12 cellular contexts compared by ENCODE assay signal in genomic region chrX:71784348-71784983, GRCh38. TPM values are rescaled to one million over a fixed set of nuclear protein-coding genes. Genes with fewer than 3 reads are reported as not detected.
DNase-seq lines count a peak whose midpoint lies in the region; ATAC-seq, FAIRE-seq and TF ChIP-seq lines count a peak whose summit lies in the region.
"Not testable (repeated sequence)": the region's sequence is repeated elsewhere in the genome, so short reads cannot be mapped to it uniquely, and the experiment has no call there.
"Had no signal": no experiment of that assay in that cellular context is flagged by ENCODE, and none has a peak within 500 bp of the region (broad histone marks: within the 10 kb centered on the region; RNA-seq: fewer than 3 reads in every experiment).

No MANE protein-coding gene starts in this region.

- not testable (repeated sequence) for H3K9me3 Mint-ChIP-seq in T-cell

- TF ChIP-seq CTCF in GM12878 (IDR thresholded peaks at IDR 0.05 in 2 of 3, conservative IDR thresholded peaks at IDR 0.05 in 1 of 3; ENCODE audit: control insufficient read depth in 2 of 3, extremely low read depth in 1 of 3, insufficient read depth in 1 of 3, low read depth in 3 of 3, low read length in 3 of 3); lung (IDR thresholded peaks at IDR 0.05; ENCODE audit: control extremely low read depth, extremely low read depth): not testable (repeated sequence)

- not testable (repeated sequence) for FAIRE-seq in GM12878 (lab: Jason Lieb, UNC)

- H3K27ac Mint-ChIP-seq in T-cell: not testable (repeated sequence)

- not testable (repeated sequence) for H3K4me1 ChIP-seq in GM12878 (ENCODE audit: control insufficient read depth, insufficient read depth, low read length); lung (ENCODE audit: control insufficient read depth in 2 of 2, insufficient read depth in 2 of 2, low read length in 2 of 2)

- intact Hi-C loops in GM12878 (cut with micrococcal nuclease; ENCODE audit: unreplicated experiment): not testable (repeated sequence)

- H3K27me3 ChIP-seq in GM12878 (replicated peaks in 1 of 2; ENCODE audit: control insufficient read depth in 2 of 2, insufficient read depth in 2 of 2, low read length in 1 of 2); lung (ENCODE audit: control insufficient read depth, insufficient read depth): not testable (repeated sequence)

- not testable (repeated sequence) for H4K20me1 ChIP-seq in GM12878 (ENCODE audit: control insufficient read depth, insufficient read depth)

- POLR2A ChIA-PET in T-cell (lab: Charles Lee); GM12878 (lab: Charles Lee): not testable (repeated sequence)

- ATAC-seq in GM18511 (IDR thresholded peaks at IDR 0.05; ENCODE audit: unreplicated experiment): peak; percentile 85
- peak; percentile 64 for ATAC-seq in GM21360 (IDR thresholded peaks at IDR 0.05; ENCODE audit: unreplicated experiment)
- peak; percentile 81 for ATAC-seq in HG02678 (IDR thresholded peaks at IDR 0.05; ENCODE audit: unreplicated experiment)
- ATAC-seq in HG03097 (IDR thresholded peaks at IDR 0.05; ENCODE audit: low FRiP score, unreplicated experiment): peak; percentile 45
- peak; percentile 48 to 61 (median 52) for ATAC-seq in T-cell (replicated peaks in 1 of 4)
- peak; percentile 90 for ATAC-seq in GM12878
- ATAC-seq in lung (ENCODE audit: insufficient read depth, low FRiP score): peak; percentile 63

- not testable (repeated sequence) for H3K4me3 ChIP-seq in GM12878, lung

- H3K36me3 ChIP-seq in GM12878 (ENCODE audit: control insufficient read depth in 2 of 2, insufficient read depth in 2 of 2, low read length in 1 of 2); lung (ENCODE audit: control insufficient read depth in 2 of 2, insufficient read depth in 2 of 2, low read length in 2 of 2): not testable (repeated sequence)

- not testable (repeated sequence) for H3K9me3 ChIP-seq in GM12878 (replicated peaks; ENCODE audit: control insufficient read depth, insufficient read depth, low read length); lung (ENCODE audit: control insufficient read depth in 2 of 2, insufficient read depth in 1 of 2, low read length in 1 of 2)

- not testable (repeated sequence) for H3K9ac ChIP-seq in GM12878 (ENCODE audit: control insufficient read depth, insufficient read depth, low read length)

- not testable (repeated sequence) for H3K36me3 Mint-ChIP-seq in T-cell

- BruUV-seq in GM12878 (replicated peaks; lab: Mats Ljungman, UMichigan): not testable (repeated sequence)

- not testable (repeated sequence) for TF ChIP-seq RAD21 in GM12878 (IDR thresholded peaks at IDR 0.05; ENCODE audit: insufficient read depth, low read depth, low read length)

- not testable (repeated sequence) for H3K4me3 Mint-ChIP-seq in T-cell

- H3K27me3 Mint-ChIP-seq in T-cell: not testable (repeated sequence)

- SMC1A ChIA-PET in GM12878 (lab: Charles Lee; ENCODE audit: uncharacterized antibody, unreplicated experiment): not testable (repeated sequence)

- not testable (repeated sequence) for TF ChIP-seq POLR2A in GM12878 (IDR thresholded peaks at IDR 0.05; ENCODE audit: low read depth, low read length)

- not testable (repeated sequence) for H3K4me1 Mint-ChIP-seq in T-cell

- RAD21 ChIA-PET in GM12878 (lab: Charles Lee; ENCODE audit: unreplicated experiment): not testable (repeated sequence)

- not testable (repeated sequence) for H2AFZ ChIP-seq in GM12878 (ENCODE audit: control insufficient read depth, low read depth, low read length)

- H3K27ac ChIP-seq in GM12878 (ENCODE audit: control insufficient read depth, insufficient read depth); lung (ENCODE audit: low read depth in 1 of 2, low read length in 1 of 2): not testable (repeated sequence)

- TF ChIP-seq EP300 in GM12878 (IDR thresholded peaks at IDR 0.05; ENCODE audit: borderline replicate concordance in 1 of 2, control insufficient read depth in 1 of 2, low read depth in 2 of 2, low read length in 2 of 2): not testable (repeated sequence)

- in situ Hi-C loops in GM12878 (cut with MboI): not testable (repeated sequence)

- CTCF ChIA-PET in T-cell (lab: Charles Lee); GM12878 (lab: Yijun Ruan, JAX): not testable (repeated sequence)

- WGBS in GM12878 (ENCODE audit: insufficient coverage, insufficient replicate concordance, low lambda C conversion rate, missing lambda C conversion rate): no CpG with 5 or more reads among the region's 15 CpGs
- WGBS in lung, 2 donors: no CpG with 5 or more reads among the region's 15 CpGs

- not testable (repeated sequence) for H3K4me2 ChIP-seq in GM12878 (ENCODE audit: control insufficient read depth, insufficient read depth)

- H3K79me2 ChIP-seq in GM12878 (ENCODE audit: control insufficient read depth, insufficient read depth, low read length): not testable (repeated sequence)

- not testable (repeated sequence) for DNase-seq in T-cell; GM12878 (ENCODE audit: low read depth, low spot score); lung (ENCODE audit: low spot score)

RNA-seq across cellular contexts. Expression of gene CXorf49B, which starts 21.3 kb away (rescaled TPM):
- not detected for total RNA-seq in T-cell
- total RNA-seq in GM12878 (2013; cell fraction: nucleolus; rRNA removed): not detected in 2 replicates
- not detected in 2 replicates for total RNA-seq in GM12878 (2014; rRNA removed)
- total RNA-seq in GM12878 (2014; rRNA removed; fragmentation: Illumina TruSeq; extraction: Trizol): not detected in 2 replicates
- total RNA-seq in GM12878 (2021): not detected in 2 replicates
- polyA plus RNA-seq in GM12878 (2011; ENCODE audit: low read depth): not detected
- polyA plus RNA-seq in GM12878 (2011; rRNA removed): not detected in 2 replicates
- polyA plus RNA-seq in GM12878 (2011; cell fraction: cytosol; rRNA removed): not detected in 2 replicates
- not detected in 2 replicates for polyA plus RNA-seq in GM12878 (2011; cell fraction: nucleus; rRNA removed)
- polyA plus RNA-seq in GM12878 (2012): not detected in 2 replicates
- polyA plus RNA-seq in GM12878 (2014; fragmentation: Illumina TruSeq; extraction: Trizol): not detected in 2 replicates
- not detected for polyA plus RNA-seq in GM12878 (2014; fragmentation: Nextera tagmentation; extraction: Ambion mirVana)
- polyA plus RNA-seq in GM12878 (2014; rRNA removed): 0.27 TPM in 1 of 2 replicates, not detected in the other
- polyA plus RNA-seq in GM12878 (2016; fragmentation: Nextera tagmentation; extraction: Ambion mirVana): not detected
- not detected in 2 replicates for polyA minus RNA-seq in GM12878 (2011; rRNA and poly(A)+ RNA removed)
- not detected in 2 replicates for polyA minus RNA-seq in GM12878 (2011; cell fraction: cytosol; rRNA and poly(A)+ RNA removed)
- polyA minus RNA-seq in GM12878 (2011; cell fraction: nucleus; rRNA and poly(A)+ RNA removed): not detected in 2 replicates
- not detected for total RNA-seq in lung
- polyA plus RNA-seq in lung: not detected
- total RNA-seq: dermis blood vessel endothelial cell, lung microvascular endothelial cell, myocyte, osteocyte, right atrium auricular region had no signal
